ENCODE assay signal across 8 cellular contexts in genomic region chr16:89442588-89442987, GRCh38. TPM values are rescaled to one million over a fixed set of nuclear protein-coding genes. Genes with fewer than 3 reads are reported as not detected.
A peak's percentile ranks its signal among the peaks of the same experiment; 100 is the strongest.
DNase-seq lines count a peak whose midpoint lies in the region; ATAC-seq and TF ChIP-seq lines count a peak whose summit lies in the region.

No MANE protein-coding gene starts in this region.

- no peak for DNase-seq in T-helper 1 cell
- peak; percentile 23 for DNase-seq in mammary epithelial cell
- DNase-seq in mesothelial cell of epicardium (ENCODE audit: low spot score in 2 of 2, unreplicated experiment in 2 of 2): no peak
- DNase-seq in thyroid gland: peak; percentile 30 to 54
- DNase-seq in SJCRH30: no peak
- no peak for DNase-seq in NCI-H748 (lab: John Stamatoyannopoulos, UW; ENCODE audit: unreplicated experiment)

- H3K9me3 Mint-ChIP-seq in T-helper 1 cell treated with Interleukin-12 subunit alpha and Interleukin-12 subunit beta and Interleukin-4 antibody, amounts not matched to agents 30 μg/mL and 1 μg/mL, for 36 hours: no peaks in the 10 kb centered on the region
- H3K9me3 Mint-ChIP-seq in mesothelial cell of epicardium: no peaks in the 10 kb centered on the region

- intact Hi-C loops in mammary epithelial cell (cut with micrococcal nuclease): loop anchor here (2.0 kb wide), 3 partner anchors 16 to 34 kb away; no protein-coding TSS in a partner anchor
- intact Hi-C loops in thyroid gland (cut with DNase I): no loop called here

- peaks cover 100% of the 10 kb centered on the region for H3K79me2 ChIP-seq in mammary epithelial cell (ENCODE audit: insufficient read depth, low read length)

- peak overlapping the region; percentile 4 for H3K27ac Mint-ChIP-seq in T-helper 1 cell treated with Interleukin-12 subunit alpha and Interleukin-12 subunit beta and Interleukin-4 antibody, amounts not matched to agents 30 μg/mL and 1 μg/mL, for 36 hours
- H3K27ac Mint-ChIP-seq in mesothelial cell of epicardium: peak overlapping the region; percentile 99

- H3K4me3 ChIP-seq in mammary epithelial cell (replicated peaks in 1 of 3; ENCODE audit: insufficient read depth in 1 of 3, low read depth in 2 of 3, low read length in 3 of 3) (peak overlapping the region in 2 of 3 experiments; percentile 24), thyroid gland (replicated peaks in 1 of 3) (no peak overlapping the region), SJCRH30 (no peak overlapping the region)

- TF ChIP-seq CTCF in mammary epithelial cell (conservative IDR thresholded peaks at IDR 0.05 in 1 of 2, IDR thresholded peaks at IDR 0.05 in 1 of 2; ENCODE audit: extremely low read depth in 1 of 2, insufficient read depth in 1 of 2, low read depth in 1 of 2, low read length in 2 of 2): no peak
- TF ChIP-seq CTCF in mesothelial cell of epicardium (IDR thresholded peaks at IDR 0.05; ENCODE audit: unreplicated experiment): no peak
- TF ChIP-seq CTCF in thyroid gland (IDR thresholded peaks at IDR 0.05): no peak

- CTCF ChIA-PET in mammary epithelial cell (lab: Charles Lee; ENCODE audit: low non-redundant PET): interaction anchor here (0.7 kb wide), 1 partner anchor 390 kb away, joined by 3 read pairs; no protein-coding TSS in a partner anchor

- 14% methylated on average over 8 of the region's 10 CpGs for WGBS in mammary epithelial cell (ENCODE audit: low coverage, missing lambda C conversion rate)
- WGBS in thyroid gland, 2 donors: 37 to 43% methylated on average over 10 of the region's 10 CpGs

- H3K27me3 ChIP-seq in mammary epithelial cell (ENCODE audit: insufficient read depth, low read length): no peaks in the 10 kb centered on the region
- no peaks in the 10 kb centered on the region for H3K27me3 ChIP-seq in thyroid gland
- no peaks in the 10 kb centered on the region for H3K27me3 ChIP-seq in SJCRH30

- no peak overlapping the region for H2AFZ ChIP-seq in mammary epithelial cell (ENCODE audit: low read depth, low read length)

- H3K36me3 ChIP-seq in mammary epithelial cell (ENCODE audit: insufficient read depth, low read length): no peaks in the 10 kb centered on the region
- no peaks in the 10 kb centered on the region for H3K36me3 ChIP-seq in thyroid gland
- no peaks in the 10 kb centered on the region; the same call in 1 of the 2 replicates for H3K36me3 ChIP-seq in SJCRH30

- peaks cover 9% of the 10 kb centered on the region for H3K36me3 Mint-ChIP-seq in T-helper 1 cell treated with Interleukin-12 subunit alpha and Interleukin-12 subunit beta and Interleukin-4 antibody, amounts not matched to agents 30 μg/mL and 1 μg/mL, for 36 hours (ENCODE audit: low read depth)
- no peaks in the 10 kb centered on the region for H3K36me3 Mint-ChIP-seq in mesothelial cell of epicardium

- TF ChIP-seq POLR2A in thyroid gland (IDR thresholded peaks at IDR 0.05): no peak

- dilution Hi-C loops in mammary epithelial cell (cut with HindIII; ENCODE audit: low sequenced_read_pairs): no loop called here

- H3K27me3 Mint-ChIP-seq in T-helper 1 cell treated with Interleukin-12 subunit alpha and Interleukin-12 subunit beta and Interleukin-4 antibody, amounts not matched to agents 30 μg/mL and 1 μg/mL, for 36 hours (ENCODE audit: low read depth): no peaks in the 10 kb centered on the region
- no peaks in the 10 kb centered on the region for H3K27me3 Mint-ChIP-seq in mesothelial cell of epicardium (ENCODE audit: low read depth)

- H3K4me1 ChIP-seq in mammary epithelial cell (ENCODE audit: insufficient read depth, low read length) (peaks cover 47% of the 10 kb centered on the region), thyroid gland (peaks cover 48 to 65% of the 10 kb centered on the region in 2 donors), SJCRH30 (peaks cover 51% of the 10 kb centered on the region)

- H3K9me3 ChIP-seq in mammary epithelial cell (replicated peaks; ENCODE audit: insufficient read depth, low read length) (no peaks in the 10 kb centered on the region), thyroid gland (no peaks in the 10 kb centered on the region), SJCRH30 (replicated peaks) (no peaks in the 10 kb centered on the region)

- peak overlapping the region; percentile 95 for H3K4me2 ChIP-seq in mammary epithelial cell (ENCODE audit: insufficient read depth, low read depth, low read length)

- peaks cover 19% of the 10 kb centered on the region for H4K20me1 ChIP-seq in mammary epithelial cell (ENCODE audit: insufficient read depth, low read length)

- H3K27ac ChIP-seq in mammary epithelial cell (ENCODE audit: insufficient read depth, low read depth, low read length) (peak overlapping the region; percentile 93), thyroid gland (peak overlapping the region; percentile 13 to 37 (median 27)), SJCRH30 (no peak overlapping the region; the same call in 1 of the 2 replicates)

- ATAC-seq in HG03439 (IDR thresholded peaks at IDR 0.05; ENCODE audit: unreplicated experiment): no peak

- H3K4me3 Mint-ChIP-seq in T-helper 1 cell treated with Interleukin-12 subunit alpha and Interleukin-12 subunit beta and Interleukin-4 antibody, amounts not matched to agents 30 μg/mL and 1 μg/mL, for 36 hours: no peak overlapping the region
- H3K4me3 Mint-ChIP-seq in mesothelial cell of epicardium: peak overlapping the region; percentile 57

- in situ Hi-C loops in mammary epithelial cell (cut with MboI; ENCODE audit: low sequenced_read_pairs in 2 of 2): no loop called here

- TSS peak; percentile 20 for BruUV-seq in mammary epithelial cell (replicated peaks; lab: Mats Ljungman, UMichigan)

- peaks cover 83% of the 10 kb centered on the region for H3K4me1 Mint-ChIP-seq in T-helper 1 cell treated with Interleukin-12 subunit alpha and Interleukin-12 subunit beta and Interleukin-4 antibody, amounts not matched to agents 30 μg/mL and 1 μg/mL, for 36 hours (ENCODE audit: low read depth)
- H3K4me1 Mint-ChIP-seq in mesothelial cell of epicardium: peaks cover 75% of the 10 kb centered on the region

- H3K9ac ChIP-seq in mammary epithelial cell (ENCODE audit: insufficient read depth, low read length): peak overlapping the region; percentile 64

RNA-seq across cellular contexts. Expression of gene ANKRD11, which starts 47.8 kb away (rescaled TPM):
- total RNA-seq in mammary epithelial cell: 100 to 1,000 TPM in 1 of 2 donors, 10 to 100 TPM in 1; 97.4 to 224 TPM
- polyA plus RNA-seq in mammary epithelial cell: 48.1 TPM
- 113 TPM for polyA minus RNA-seq in mammary epithelial cell
- 230 to 247 TPM (median 233 TPM) in 3 replicates for total RNA-seq in mesothelial cell of epicardium
- total RNA-seq in thyroid gland: 10 to 100 TPM; 62.1 to 90.4 (median 75.0) TPM
- 105 and 116 TPM in 2 replicates for total RNA-seq in SJCRH30 (2014; rRNA removed; shearing (Covaris generic))

Comparison
In these comparisons a context has a peak if more than half of its experiments do, and no peak if none do; other contexts are left out.
1. DNase-seq: peak in mammary epithelial cell (single experiment) and thyroid gland (2 of 2); none in T-helper 1 cell (0 of 5), mesothelial cell of epicardium (0 of 2), SJCRH30 (0 of 2) and NCI-H748 (single experiment).
2. H3K4me3 ChIP-seq: peak in mammary epithelial cell (2 of 3); none in thyroid gland (0 of 3) and SJCRH30 (single experiment).